In genomic region chr3:109081746-109082510, GRCh38 we compare ENCODE assay signal across 8 cellular contexts. TPM values are rescaled to one million over a fixed set of nuclear protein-coding genes. Genes with fewer than 3 reads are reported as not detected.
DNase-seq lines count a peak whose midpoint lies in the region; ATAC-seq and TF ChIP-seq lines count a peak whose summit lies in the region.

No MANE protein-coding gene starts in this region.

- H3K36me3 ChIP-seq in left ventricle myocardium inferior (no peaks in the 10 kb centered on the region), fibroblast of lung (ENCODE audit: control insufficient read depth, insufficient read depth, low read length) (no peaks in the 10 kb centered on the region)

- intact Hi-C loops in left ventricle myocardium inferior (cut with micrococcal nuclease), result no loop called here
- intact Hi-C loops in left cardiac atrium (cut with DNase I), result no loop called here
- intact Hi-C loops in sciatic nerve (cut with DNase I), result no loop called here

- no peak overlapping the region for H2AFZ ChIP-seq in fibroblast of lung (ENCODE audit: low read length)

- TF ChIP-seq CTCF in left ventricle myocardium inferior (IDR thresholded peaks at IDR 0.05; ENCODE audit: borderline replicate concordance) (peak; percentile 67), fibroblast of lung (conservative IDR thresholded peaks at IDR 0.05 in 1 of 2, IDR thresholded peaks at IDR 0.05 in 1 of 2; ENCODE audit: low read depth in 1 of 2, low read length in 2 of 2) (peak; percentile 60 to 83)

- no peak overlapping the region for H3K9ac ChIP-seq in fibroblast of lung (ENCODE audit: insufficient read depth, low read length)

- H3K79me2 ChIP-seq in fibroblast of lung (ENCODE audit: control insufficient read depth, insufficient read depth, low read length), result no peaks in the 10 kb centered on the region

- no peak overlapping the region for H3K4me3 ChIP-seq in left ventricle myocardium inferior
- no peak overlapping the region for H3K4me3 ChIP-seq in fibroblast of lung (replicated peaks in 1 of 4; ENCODE audit: control extremely low read depth in 1 of 4, insufficient read depth in 1 of 4, low read depth in 3 of 4, low read length in 4 of 4)

- no peak overlapping the region for H3K27ac ChIP-seq in left ventricle myocardium inferior (replicated peaks)
- no peak overlapping the region for H3K27ac ChIP-seq in fibroblast of lung (ENCODE audit: insufficient read depth, low read length)

- H3K4me1 ChIP-seq in left ventricle myocardium inferior (no peaks in the 10 kb centered on the region), fibroblast of lung (ENCODE audit: control insufficient read depth, extremely low read depth, insufficient read depth, low read length) (no peaks in the 10 kb centered on the region)

- no peak for ATAC-seq in left cardiac atrium
- peak; percentile 98 for ATAC-seq in GM21367 (IDR thresholded peaks at IDR 0.05; ENCODE audit: unreplicated experiment)
- peak; percentile 94 for ATAC-seq in HG03469 (IDR thresholded peaks at IDR 0.05; ENCODE audit: unreplicated experiment)
- ATAC-seq in sciatic nerve, result no peak

- H4K20me1 ChIP-seq in fibroblast of lung (ENCODE audit: control insufficient read depth, extremely low read depth, insufficient read depth, low read length), result no peaks in the 10 kb centered on the region

- H3K9me3 ChIP-seq in left ventricle myocardium inferior (replicated peaks) (peaks cover 16% of the 10 kb centered on the region), fibroblast of lung (ENCODE audit: control insufficient read depth, insufficient read depth, low read depth, low read length) (no peaks in the 10 kb centered on the region)

- no peak overlapping the region for H3K4me2 ChIP-seq in fibroblast of lung (ENCODE audit: extremely low read depth, insufficient read depth, low read length)

- H3K27me3 ChIP-seq in left ventricle myocardium inferior (ENCODE audit: low read depth), result no peaks in the 10 kb centered on the region
- H3K27me3 ChIP-seq in fibroblast of lung (ENCODE audit: control insufficient read depth, insufficient read depth, low read length), result no peaks in the 10 kb centered on the region

- no peak for DNase-seq in left ventricle myocardium inferior
- no peak for DNase-seq in left cardiac atrium
- peak; percentile 0 for DNase-seq in T-helper 22 cell (ENCODE audit: low read depth)
- DNase-seq in fibroblast of lung (ENCODE audit: low read depth in 2 of 2), result peak; percentile 48 to 49
- peak; percentile 77 for DNase-seq in renal cortical epithelial cell (ENCODE audit: low read depth)
- no peak for DNase-seq in sciatic nerve (ENCODE audit: low spot score)

RNA-seq across cellular contexts. Expression of gene MORC1, which starts 36.0 kb away (rescaled TPM):
- total RNA-seq in left ventricle myocardium inferior (not detected), left cardiac atrium (not detected), fibroblast of lung (not detected in 2 replicates), renal cortical epithelial cell (under 0.01 and 0.05 TPM in 2 replicates), sciatic nerve (not detected)
- polyA plus RNA-seq in fibroblast of lung, result not detected in 2 replicates
- polyA plus RNA-seq in fibroblast of lung (2012), result not detected in 2 replicates
- not detected in 2 replicates for polyA minus RNA-seq in fibroblast of lung (ENCODE audit: low replicate concordance)

RNA-seq across cellular contexts. Expression of gene C3orf85, which starts 54.6 kb away (rescaled TPM):
- not detected for total RNA-seq in left ventricle myocardium inferior
- not detected for total RNA-seq in left cardiac atrium
- total RNA-seq in fibroblast of lung, result not detected in 2 replicates
- not detected in 2 replicates for polyA plus RNA-seq in fibroblast of lung
- not detected in 2 replicates for polyA plus RNA-seq in fibroblast of lung (2012)
- not detected in 2 replicates for polyA minus RNA-seq in fibroblast of lung (ENCODE audit: low replicate concordance)
- total RNA-seq in renal cortical epithelial cell, result not detected in 2 replicates
- not detected for total RNA-seq in sciatic nerve

Comparison
In these comparisons a context has a peak if more than half of its experiments do, and no peak if none do; other contexts are left out.
1. DNase-seq: peak in T-helper 22 cell (single experiment), fibroblast of lung (2 of 2) and renal cortical epithelial cell (single experiment); none in left ventricle myocardium inferior (single experiment), left cardiac atrium (single experiment) and sciatic nerve (single experiment).
2. ATAC-seq: peak in GM21367 (single experiment) and HG03469 (single experiment); none in left cardiac atrium (0 of 2) and sciatic nerve (single experiment).